8 cellular contexts compared by ENCODE assay signal in genomic region chr3:128880455-128880854, GRCh38. TPM values are rescaled to one million over a fixed set of nuclear protein-coding genes. Genes with fewer than 3 reads are reported as not detected.
DNase-seq lines count a peak whose midpoint lies in the region; ATAC-seq, FAIRE-seq and TF ChIP-seq lines count a peak whose summit lies in the region.
"Not testable (repeated sequence)": the region's sequence is repeated elsewhere in the genome, so short reads cannot be mapped to it uniquely, and the experiment has no call there.

No MANE protein-coding gene starts in this region.

- POLR2A ChIA-PET in CD4-positive, alpha-beta T cell (lab: Charles Lee): interaction anchor here (1.3 to 4.2 kb wide), 7 partner anchors 13 to 399 kb away, joined by 3 to 43 read pairs (median 8); partner anchors contain the start of genes RAB43 and RPN1
- POLR2A ChIA-PET in endothelial cell of umbilical vein (lab: Charles Lee): not testable (repeated sequence)

- not testable (repeated sequence) for TF ChIP-seq EP300 in suprapubic skin (IDR thresholded peaks at IDR 0.05)

- not testable (repeated sequence) for H3K27me3 ChIP-seq in CD4-positive, alpha-beta T cell (ENCODE audit: control insufficient read depth, insufficient read depth, low read length); adipocyte (replicated peaks; ENCODE audit: control insufficient read depth, insufficient read depth, low read length); endothelial cell of umbilical vein (ENCODE audit: control insufficient read depth in 2 of 2, insufficient read depth in 2 of 2, low read length in 2 of 2); kidney epithelial cell (ENCODE audit: control insufficient read depth, insufficient read depth, low read length); neuron (ENCODE audit: insufficient read depth, low read length); suprapubic skin

- H3K4me3 ChIP-seq in adipocyte (ENCODE audit: low read length) (peak overlapping the region; percentile 96), endothelial cell of umbilical vein (replicated peaks in 1 of 3; ENCODE audit: insufficient read depth in 1 of 3, low read depth in 1 of 3, low read length in 3 of 3) (peak overlapping the region in 1 of 3 experiments; percentile 91), kidney epithelial cell (ENCODE audit: low read depth, low read length) (peak overlapping the region; percentile 85), neuron (ENCODE audit: low read length) (peak overlapping the region; percentile 95), suprapubic skin (peak overlapping the region; percentile 70)

- peak overlapping the region; percentile 75 for H3K4me2 ChIP-seq in endothelial cell of umbilical vein (ENCODE audit: insufficient read depth, low read length)

- peak overlapping the region; percentile 92 for H3K27ac Mint-ChIP-seq in CD4-positive, alpha-beta T cell
- H3K27ac Mint-ChIP-seq in IgD-negative memory B cell: peak overlapping the region; percentile 93 to 99 (median 95)
- H3K27ac Mint-ChIP-seq in T-helper 2 cell treated with Interferon-gamma antibody and Interleukin-4, amounts not matched to agents 5 μg/mL and 100 μg/mL, for 36 hours: peak overlapping the region; percentile 96

- H3K4me3 Mint-ChIP-seq in CD4-positive, alpha-beta T cell: peak overlapping the region; percentile 88
- peak overlapping the region; percentile 94 to 95 (median 94) for H3K4me3 Mint-ChIP-seq in IgD-negative memory B cell
- H3K4me3 Mint-ChIP-seq in T-helper 2 cell treated with Interferon-gamma antibody and Interleukin-4, amounts not matched to agents 5 μg/mL and 100 μg/mL, for 36 hours: peak overlapping the region; percentile 88

- H3K36me3 ChIP-seq in adipocyte (ENCODE audit: control insufficient read depth, insufficient read depth, low read length, severe bottlenecking) (peaks cover 11% of the 10 kb centered on the region), endothelial cell of umbilical vein (ENCODE audit: control insufficient read depth in 2 of 2, extremely low read depth in 1 of 2, insufficient read depth in 2 of 2, low read length in 2 of 2) (peaks cover 2 to 10% of the 10 kb centered on the region in 2 experiments), neuron (ENCODE audit: insufficient read depth, low read length) (peaks cover 24% of the 10 kb centered on the region)
- H3K36me3 ChIP-seq in kidney epithelial cell (ENCODE audit: control insufficient read depth, insufficient read depth, low read length); suprapubic skin: not testable (repeated sequence)

- not testable (repeated sequence) for H2AFZ ChIP-seq in endothelial cell of umbilical vein (ENCODE audit: low read depth, low read length); neuron (ENCODE audit: low read depth, low read length)

- not testable (repeated sequence) for H3K27me3 Mint-ChIP-seq in CD4-positive, alpha-beta T cell; IgD-negative memory B cell; T-helper 2 cell treated with Interferon-gamma antibody and Interleukin-4, amounts not matched to agents 5 μg/mL and 100 μg/mL, for 36 hours (ENCODE audit: low read depth)

- peaks cover 71% of the 10 kb centered on the region for H3K4me1 Mint-ChIP-seq in CD4-positive, alpha-beta T cell (ENCODE audit: low read depth)
- H3K4me1 Mint-ChIP-seq in IgD-negative memory B cell: peaks cover 19 to 41% (median 28%) of the 10 kb centered on the region in 3 donors
- peaks cover 53% of the 10 kb centered on the region for H3K4me1 Mint-ChIP-seq in T-helper 2 cell treated with Interferon-gamma antibody and Interleukin-4, amounts not matched to agents 5 μg/mL and 100 μg/mL, for 36 hours (ENCODE audit: low read depth)

- H3K36me3 Mint-ChIP-seq in CD4-positive, alpha-beta T cell (ENCODE audit: low read depth): peaks cover 51% of the 10 kb centered on the region
- not testable (repeated sequence) for H3K36me3 Mint-ChIP-seq in IgD-negative memory B cell
- H3K36me3 Mint-ChIP-seq in T-helper 2 cell treated with Interferon-gamma antibody and Interleukin-4, amounts not matched to agents 5 μg/mL and 100 μg/mL, for 36 hours (ENCODE audit: low read depth): peaks cover 30% of the 10 kb centered on the region

- not testable (repeated sequence) for TF ChIP-seq CTCF in CD4-positive, alpha-beta T cell (IDR thresholded peaks at IDR 0.05); endothelial cell of umbilical vein (IDR thresholded peaks at IDR 0.05; ENCODE audit: extremely low read depth in 1 of 2, insufficient read depth in 1 of 2, low read depth in 1 of 2, low read length in 2 of 2); kidney epithelial cell (IDR thresholded peaks at IDR 0.05; ENCODE audit: insufficient read depth, low read length, poor library complexity, severe bottlenecking); suprapubic skin (IDR thresholded peaks at IDR 0.05)

- H3K4me1 ChIP-seq in adipocyte (ENCODE audit: control insufficient read depth, insufficient read depth, low read length) (peaks cover 31% of the 10 kb centered on the region), endothelial cell of umbilical vein (ENCODE audit: control insufficient read depth, extremely low read depth, insufficient read depth, low read length) (peaks cover 23% of the 10 kb centered on the region), neuron (ENCODE audit: insufficient read depth, low read length) (peaks cover 27% of the 10 kb centered on the region), suprapubic skin (peaks cover 57% of the 10 kb centered on the region)

- not testable (repeated sequence) for H3K9me3 ChIP-seq in CD4-positive, alpha-beta T cell (ENCODE audit: control insufficient read depth, low read length); adipocyte (ENCODE audit: control insufficient read depth, low read length); endothelial cell of umbilical vein (replicated peaks; ENCODE audit: control insufficient read depth, insufficient read depth, low read length); neuron (ENCODE audit: low read length); suprapubic skin

- H3K9ac ChIP-seq in adipocyte (ENCODE audit: low read length): peak overlapping the region; percentile 98
- not testable (repeated sequence) for H3K9ac ChIP-seq in endothelial cell of umbilical vein (replicated peaks; ENCODE audit: extremely low read depth, insufficient read depth, low read length)

- CTCF ChIA-PET in CD4-positive, alpha-beta T cell (lab: Charles Lee): interaction anchor here (0.8 to 2.8 kb wide), 3 partner anchors 34 to 263 kb away, joined by 3 to 19 read pairs (median 3); no protein-coding TSS in a partner anchor
- CTCF ChIA-PET in endothelial cell of umbilical vein (lab: Charles Lee): interaction anchor here (1.6 to 2.6 kb wide), 2 partner anchors 33 to 200 kb away, joined by 3 to 22 read pairs; no protein-coding TSS in a partner anchor

- not testable (repeated sequence) for DNase-seq in CD4-positive, alpha-beta T cell; T-helper 2 cell treated with Interferon-gamma antibody and Interleukin-4, amounts not matched to agents 5 μg/mL and 100 μg/mL, for 36 hours (ENCODE audit: low spot score); adipocyte (ENCODE audit: low read depth); endothelial cell of umbilical vein (ENCODE audit: low read depth, low spot score); kidney epithelial cell (ENCODE audit: low read depth); suprapubic skin (ENCODE audit: low spot score in 2 of 2)

- TF ChIP-seq POLR2A in endothelial cell of umbilical vein (IDR thresholded peaks at IDR 0.05; ENCODE audit: low read depth, low read length); suprapubic skin (IDR thresholded peaks at IDR 0.05): not testable (repeated sequence)

- dilution Hi-C loops in endothelial cell of umbilical vein (cut with MboI; ENCODE audit: extremely low pct_ligation_motif_present, low sequenced_read_pairs): not testable (repeated sequence)

- H3K9me3 Mint-ChIP-seq in CD4-positive, alpha-beta T cell; IgD-negative memory B cell; T-helper 2 cell treated with Interferon-gamma antibody and Interleukin-4, amounts not matched to agents 5 μg/mL and 100 μg/mL, for 36 hours: not testable (repeated sequence)

- not testable (repeated sequence) for H4K20me1 ChIP-seq in endothelial cell of umbilical vein (replicated peaks; ENCODE audit: control insufficient read depth, extremely low read depth, insufficient read depth, low read length)

- H3K27ac ChIP-seq in CD4-positive, alpha-beta T cell (ENCODE audit: low read depth, low read length); endothelial cell of umbilical vein (ENCODE audit: insufficient read depth, low read depth, low read length): not testable (repeated sequence)
- peak overlapping the region; percentile 95 for H3K27ac ChIP-seq in suprapubic skin

- WGBS in suprapubic skin: 73% methylated on average over 12 of the region's 12 CpGs

- intact Hi-C loops in CD4-positive, alpha-beta T cell (cut with DNase I, micrococcal nuclease): loop anchor here in 1 of 2 experiments (1.0 kb wide), 1 partner anchor 200 kb away; no protein-coding TSS in a partner anchor
- intact Hi-C loops in endothelial cell of umbilical vein (cut with micrococcal nuclease): not testable (repeated sequence)

- H3K79me2 ChIP-seq in endothelial cell of umbilical vein (ENCODE audit: control insufficient read depth, insufficient read depth, low read length): peaks cover 43% of the 10 kb centered on the region

- not testable (repeated sequence) for H3K9me1 ChIP-seq in endothelial cell of umbilical vein (replicated peaks; ENCODE audit: control insufficient read depth, extremely low read depth, insufficient read depth, low read length)

- FAIRE-seq in endothelial cell of umbilical vein (lab: Jason Lieb, UNC): not testable (repeated sequence)

- not testable (repeated sequence) for BruUV-seq in endothelial cell of umbilical vein (replicated peaks; lab: Mats Ljungman, UMichigan)

- ATAC-seq in CD4-positive, alpha-beta T cell (ENCODE audit: poor library complexity): not testable (repeated sequence)

RNA-seq across cellular contexts. Expression of gene ACAD9, which starts 1.0 kb away (rescaled TPM):
- 10 to 100 TPM; 64.8 to 71.6 TPM for total RNA-seq in CD4-positive, alpha-beta T cell
- polyA plus RNA-seq in IgD-negative memory B cell (14.2 TPM), endothelial cell of umbilical vein (55.2 and 58.6 TPM in 2 replicates)
- total RNA-seq in endothelial cell of umbilical vein (56.0 and 65.8 TPM in 2 replicates), kidney epithelial cell (32.9 and 38.1 TPM in 2 replicates), suprapubic skin (100 to 1,000 TPM; 118 to 164 (median 138) TPM)
- 48.6 and 49.6 TPM in 2 replicates for polyA plus RNA-seq in endothelial cell of umbilical vein (2011; cell fraction: cytosol; rRNA removed)
- 122 and 134 TPM in 2 replicates for polyA plus RNA-seq in endothelial cell of umbilical vein (2011; cell fraction: nucleus; rRNA removed)
- 29.5 and 30.4 TPM in 2 replicates for polyA plus RNA-seq in endothelial cell of umbilical vein (2012)
- polyA minus RNA-seq in endothelial cell of umbilical vein: 65.5 and 71.4 TPM in 2 replicates
- 30.8 TPM for polyA minus RNA-seq in endothelial cell of umbilical vein (2011; cell fraction: cytosol; rRNA and poly(A)+ RNA removed)
- polyA minus RNA-seq in endothelial cell of umbilical vein (2011; cell fraction: nucleus; rRNA and poly(A)+ RNA removed): 72.2 and 74.9 TPM in 2 replicates
